Comparison of ENCODE assay signal across 8 cellular contexts in the genomic region with DNA sequence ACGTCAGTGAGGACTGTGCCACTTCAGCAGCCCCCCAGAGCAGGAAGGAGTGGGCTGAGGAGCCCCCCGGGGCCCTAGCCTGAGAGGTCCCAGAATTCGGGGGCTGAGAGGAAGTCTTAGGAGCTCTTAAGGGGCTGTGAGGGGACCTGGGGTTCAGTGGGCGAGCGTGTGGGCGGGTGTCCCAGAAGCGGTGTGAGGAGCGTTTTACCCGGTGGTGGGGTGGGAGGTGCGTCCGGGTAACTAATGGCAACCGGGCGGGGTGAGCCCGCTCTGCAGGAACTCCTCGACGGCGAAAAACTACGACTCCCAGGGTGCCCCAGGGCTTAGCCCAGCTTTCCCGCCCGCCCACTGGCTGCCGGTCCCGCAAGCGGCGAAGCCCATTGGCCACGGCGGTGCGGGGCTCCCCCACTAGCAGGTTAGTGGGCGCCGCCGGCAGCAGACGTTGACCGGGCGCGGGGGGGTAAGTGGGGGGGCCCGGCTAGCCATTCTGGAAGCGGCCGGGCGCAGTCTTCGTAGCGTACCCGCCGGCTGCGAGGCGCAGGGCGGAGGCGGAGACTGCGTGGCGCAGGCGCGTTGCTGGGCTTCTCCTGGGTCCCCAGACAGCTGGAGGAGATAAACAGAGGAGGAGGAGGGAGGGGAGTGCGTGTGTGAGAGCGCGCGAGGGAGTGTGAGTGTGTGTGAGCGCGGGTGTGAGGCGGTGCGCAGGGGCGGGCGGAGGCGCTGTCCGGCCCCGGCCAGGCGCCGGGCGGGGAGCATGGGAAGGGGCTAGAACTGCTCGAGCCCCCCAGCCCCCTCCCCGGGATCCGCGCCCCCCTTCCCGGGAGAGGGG. TPM values are rescaled to one million over a fixed set of nuclear protein-coding genes. Genes with fewer than 3 reads are reported as not detected.
DNase-seq lines count a peak whose midpoint lies in the region; ATAC-seq, FAIRE-seq and TF ChIP-seq lines count a peak whose summit lies in the region.

A gene with protein sequence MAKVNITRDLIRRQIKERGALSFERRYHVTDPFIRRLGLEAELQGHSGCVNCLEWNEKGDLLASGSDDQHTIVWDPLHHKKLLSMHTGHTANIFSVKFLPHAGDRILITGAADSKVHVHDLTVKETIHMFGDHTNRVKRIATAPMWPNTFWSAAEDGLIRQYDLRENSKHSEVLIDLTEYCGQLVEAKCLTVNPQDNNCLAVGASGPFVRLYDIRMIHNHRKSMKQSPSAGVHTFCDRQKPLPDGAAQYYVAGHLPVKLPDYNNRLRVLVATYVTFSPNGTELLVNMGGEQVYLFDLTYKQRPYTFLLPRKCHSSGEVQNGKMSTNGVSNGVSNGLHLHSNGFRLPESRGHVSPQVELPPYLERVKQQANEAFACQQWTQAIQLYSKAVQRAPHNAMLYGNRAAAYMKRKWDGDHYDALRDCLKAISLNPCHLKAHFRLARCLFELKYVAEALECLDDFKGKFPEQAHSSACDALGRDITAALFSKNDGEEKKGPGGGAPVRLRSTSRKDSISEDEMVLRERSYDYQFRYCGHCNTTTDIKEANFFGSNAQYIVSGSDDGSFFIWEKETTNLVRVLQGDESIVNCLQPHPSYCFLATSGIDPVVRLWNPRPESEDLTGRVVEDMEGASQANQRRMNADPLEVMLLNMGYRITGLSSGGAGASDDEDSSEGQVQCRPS (plus strand): TSS at position 579 of the 829 bp plus-strand sequence. CDS start 26,423 bp downstream, outside the sequence.

- peak within 1 kb of the TSS; percentile 93 for H4K5ac ChIP-seq in IMR-90 (ENCODE audit: low read depth, low read length)

- H3K4me3 ChIP-seq in IMR-90 (ENCODE audit: insufficient read depth, low read depth, low read length) (peak within 1 kb of the TSS; percentile 55), endothelial cell of umbilical vein (replicated peaks in 1 of 3; ENCODE audit: insufficient read depth in 1 of 3, low read depth in 1 of 3, low read length in 3 of 3) (peak within 1 kb of the TSS; percentile 61 to 87 (median 76))

- peak; percentile 99 for DNase-seq in DMS 273 (lab: John Stamatoyannopoulos, UW; ENCODE audit: unreplicated experiment)
- peak; percentile 95 for DNase-seq in IMR-90
- DNase-seq in OCI-M1 (lab: John Stamatoyannopoulos, UW): peak; percentile 98
- DNase-seq in activated T-cell treated with anti-CD3 and anti-CD28 coated beads for 24 hours (ENCODE audit: low read depth): peak; percentile 96
- DNase-seq in endothelial cell of umbilical vein (ENCODE audit: low read depth, low spot score): peak; percentile 98
- DNase-seq in middle frontal gyrus (ENCODE audit: extremely low spot score, low spot score): peak; percentile 97
- DNase-seq in stimulated activated CD8-positive, alpha-beta memory T cell treated with anti-CD3 and anti-CD28 coated beads, Interleukin-2, amount 100 ng/mL, for 48 hours (ENCODE audit: low read depth in 2 of 2): peak; percentile 95 to 97

- peak; percentile 88 for ATAC-seq in GM21528 (IDR thresholded peaks at IDR 0.05; ENCODE audit: low FRiP score, unreplicated experiment)
- peak; percentile 97 for ATAC-seq in IMR-90 (ENCODE audit: low read depth)

- H4K91ac ChIP-seq in IMR-90 (ENCODE audit: insufficient read depth, low read depth, low read length): 0 out of 2 replicates have a peak within 1 kb of the TSS, but pooled peaks have one; percentile 17

- TF ChIP-seq RAD21 in IMR-90 (IDR thresholded peaks at IDR 0.05; ENCODE audit: low read length): no peak

- dilution Hi-C loops in IMR-90 (cut with HindIII; ENCODE audit: low sequenced_read_pairs, unreplicated experiment) (no loop called here), endothelial cell of umbilical vein (cut with MboI; ENCODE audit: extremely low pct_ligation_motif_present, low sequenced_read_pairs) (loop anchor here (25.0 kb wide), 1 partner anchor 197 kb away; no protein-coding TSS in a partner anchor)

- intact Hi-C loops in IMR-90 (cut with micrococcal nuclease): no loop called here
- intact Hi-C loops in endothelial cell of umbilical vein (cut with micrococcal nuclease): loop anchor here (1.0 to 5.0 kb wide), 2 partner anchors 122 to 237 kb away; no protein-coding TSS in a partner anchor

- peaks cover 18 to 30% of the 10 kb centered on the region in 2 experiments for H3K79me1 ChIP-seq in IMR-90 (ENCODE audit: low read depth in 1 of 2, low read length in 2 of 2)

- H3K23ac ChIP-seq in IMR-90 (ENCODE audit: low read depth, low read length): 0 out of 2 replicates have a peak within 1 kb of the TSS, but pooled peaks have one; percentile 19

- H3K36me3 ChIP-seq in IMR-90 (ENCODE audit: control insufficient read depth, insufficient read depth, low read length): no peaks in the 10 kb centered on the region
- H3K36me3 ChIP-seq in endothelial cell of umbilical vein (ENCODE audit: control insufficient read depth in 2 of 2, extremely low read depth in 1 of 2, insufficient read depth in 2 of 2, low read length in 2 of 2): no peaks in the 10 kb centered on the region

- no peak within 1 kb of the TSS for H2BK15ac ChIP-seq in IMR-90 (ENCODE audit: low read depth, low read length)

- no peaks in the 10 kb centered on the region for H3K27me3 ChIP-seq in IMR-90 (ENCODE audit: control insufficient read depth, insufficient read depth, low read length)
- H3K27me3 ChIP-seq in endothelial cell of umbilical vein (ENCODE audit: control insufficient read depth in 2 of 2, insufficient read depth in 2 of 2, low read length in 2 of 2): no peaks in the 10 kb centered on the region

- H2BK5ac ChIP-seq in IMR-90 (ENCODE audit: low read depth, low read length, poor library complexity, severe bottlenecking): peak within 1 kb of the TSS; percentile 19

- peak within 1 kb of the TSS; percentile 31; the same call in 1 of the 2 replicates for H2BK120ac ChIP-seq in IMR-90 (ENCODE audit: low read depth, low read length)

- no peak within 1 kb of the TSS for H2AK5ac ChIP-seq in IMR-90 (ENCODE audit: low read depth, low read length)

- FAIRE-seq in endothelial cell of umbilical vein (lab: Jason Lieb, UNC): peak; percentile 93

- H3K9ac ChIP-seq in IMR-90 (ENCODE audit: low read depth, low read length) (peak within 1 kb of the TSS; percentile 44), endothelial cell of umbilical vein (replicated peaks; ENCODE audit: extremely low read depth, insufficient read depth, low read length) (peak within 1 kb of the TSS; percentile 48)

- peak within 1 kb of the TSS; percentile 98 for H2AFZ ChIP-seq in IMR-90 (replicated peaks; ENCODE audit: low read length, poor library complexity)
- peak within 1 kb of the TSS; percentile 92 for H2AFZ ChIP-seq in endothelial cell of umbilical vein (ENCODE audit: low read depth, low read length)

- no peaks in the 10 kb centered on the region for H3K9me3 ChIP-seq in IMR-90 (ENCODE audit: control insufficient read depth, insufficient read depth, low read length)
- H3K9me3 ChIP-seq in endothelial cell of umbilical vein (replicated peaks; ENCODE audit: control insufficient read depth, insufficient read depth, low read length): no peaks in the 10 kb centered on the region

- TF ChIP-seq CTCF in IMR-90 (conservative IDR thresholded peaks at IDR 0.05; ENCODE audit: low read depth, low read length) (no peak), endothelial cell of umbilical vein (IDR thresholded peaks at IDR 0.05; ENCODE audit: extremely low read depth in 1 of 2, insufficient read depth in 1 of 2, low read depth in 1 of 2, low read length in 2 of 2) (no peak)

- CTCF ChIA-PET in IMR-90 (lab: Yijun Ruan, JAX) (no interaction called here), endothelial cell of umbilical vein (lab: Charles Lee) (interaction anchor here (0.6 to 2.4 kb wide), 4 partner anchors 9 to 62 kb away, joined by 3 to 6 read pairs (median 3); no protein-coding TSS in a partner anchor)

- no peak within 1 kb of the TSS for H2BK20ac ChIP-seq in IMR-90 (ENCODE audit: low read depth, low read length)

- H3K4me1 ChIP-seq in IMR-90 (ENCODE audit: control insufficient read depth, insufficient read depth, low read length): peaks cover 4% of the 10 kb centered on the region; the same call in 1 of the 2 replicates
- H3K4me1 ChIP-seq in endothelial cell of umbilical vein (ENCODE audit: control insufficient read depth, extremely low read depth, insufficient read depth, low read length): peaks cover 12% of the 10 kb centered on the region

- H4K8ac ChIP-seq in IMR-90 (ENCODE audit: low read depth in 2 of 2, low read length in 2 of 2): peak within 1 kb of the TSS; percentile 94

- no peak within 1 kb of the TSS for H3K18ac ChIP-seq in IMR-90 (ENCODE audit: low read depth, low read length)

- H3K4ac ChIP-seq in IMR-90 (ENCODE audit: low read depth, low read length): peak within 1 kb of the TSS; percentile 39

- 2% methylated on average over 31 of the region's 71 CpGs; no CpG with 5 or more reads in 1 of the 2 experiments for WGBS in IMR-90 (ENCODE audit: extremely low coverage in 2 of 2, insufficient read length in 1 of 2), 2 experiments

- H3K79me2 ChIP-seq in endothelial cell of umbilical vein (ENCODE audit: control insufficient read depth, insufficient read depth, low read length): peaks cover 4% of the 10 kb centered on the region

- TF ChIP-seq POLR2A in IMR-90 (IDR thresholded peaks at IDR 0.05; ENCODE audit: low read depth, low read length): 0 out of 2 replicates have a peak, but pooled peaks have one; percentile 35
- TF ChIP-seq POLR2A in endothelial cell of umbilical vein (IDR thresholded peaks at IDR 0.05; ENCODE audit: low read depth, low read length): peak; percentile 28

- in situ Hi-C loops in IMR-90 (cut with MboI; ENCODE audit: low sequenced_read_pairs): no loop called here

- H3K14ac ChIP-seq in IMR-90 (replicated peaks; ENCODE audit: low read depth, low read length): peak within 1 kb of the TSS; percentile 55

- H3K27ac ChIP-seq in IMR-90 (ENCODE audit: insufficient read depth, low read length): no peak within 1 kb of the TSS; the same call in 1 of the 2 replicates
- no peak within 1 kb of the TSS for H3K27ac ChIP-seq in endothelial cell of umbilical vein (ENCODE audit: insufficient read depth, low read depth, low read length)

- peak within 1 kb of the TSS; percentile 63 for H2AK9ac ChIP-seq in IMR-90 (replicated peaks; ENCODE audit: low read depth, low read length, poor library complexity)

- POLR2A ChIA-PET in IMR-90 (lab: Charles Lee; ENCODE audit: unreplicated experiment) (no interaction called here), endothelial cell of umbilical vein (lab: Charles Lee) (interaction anchor here (0.6 to 1.5 kb wide), 2 partner anchors 122 to 326 kb away, joined by 4 read pairs; no protein-coding TSS in a partner anchor)

- no TSS peak for BruUV-seq in IMR-90 (replicated peaks; lab: Mats Ljungman, UMichigan)
- BruUV-seq in endothelial cell of umbilical vein (replicated peaks; lab: Mats Ljungman, UMichigan): no TSS peak

- peaks cover 10% of the 10 kb centered on the region; the same call in 1 of the 2 replicates for H3K9me1 ChIP-seq in IMR-90 (ENCODE audit: insufficient read depth, low read length)
- no peaks in the 10 kb centered on the region for H3K9me1 ChIP-seq in endothelial cell of umbilical vein (replicated peaks; ENCODE audit: control insufficient read depth, extremely low read depth, insufficient read depth, low read length)

- H3K4me2 ChIP-seq in IMR-90 (ENCODE audit: low read depth, low read length) (peak within 1 kb of the TSS; percentile 87), endothelial cell of umbilical vein (ENCODE audit: insufficient read depth, low read length) (peak within 1 kb of the TSS; percentile 83)

- no peak within 1 kb of the TSS for H3K56ac ChIP-seq in IMR-90 (ENCODE audit: extremely low read depth, insufficient read depth, low read length)

- H4K20me1 ChIP-seq in IMR-90 (ENCODE audit: insufficient read depth, low read length): peaks cover 4% of the 10 kb centered on the region; the same call in 1 of the 2 replicates
- no peaks in the 10 kb centered on the region for H4K20me1 ChIP-seq in endothelial cell of umbilical vein (replicated peaks; ENCODE audit: control insufficient read depth, extremely low read depth, insufficient read depth, low read length)

RNA-seq across cellular contexts. Expression of the gene that starts here (rescaled TPM):
- 9.9 and 10.0 TPM in 2 replicates for total RNA-seq in IMR-90 (2012; rRNA removed)
- polyA plus RNA-seq in IMR-90 (2012; rRNA removed): 15.2 and 16.4 TPM in 2 replicates
- polyA plus RNA-seq in IMR-90 (2012; cell fraction: cytosol; rRNA removed): 9.8 and 14.4 TPM in 2 replicates
- 16.0 and 18.5 TPM in 2 replicates for polyA plus RNA-seq in IMR-90 (2012; cell fraction: nucleus; rRNA removed; ENCODE audit: low replicate concordance)
- total RNA-seq in endothelial cell of umbilical vein: 27.3 and 27.6 TPM in 2 replicates
- polyA plus RNA-seq in endothelial cell of umbilical vein: 15.4 and 15.9 TPM in 2 replicates
- polyA plus RNA-seq in endothelial cell of umbilical vein (2011; cell fraction: cytosol; rRNA removed): 12.7 and 14.1 TPM in 2 replicates
- 18.3 and 19.5 TPM in 2 replicates for polyA plus RNA-seq in endothelial cell of umbilical vein (2011; cell fraction: nucleus; rRNA removed)
- 19.3 and 24.5 TPM in 2 replicates for polyA plus RNA-seq in endothelial cell of umbilical vein (2012)
- 25.7 and 26.4 TPM in 2 replicates for polyA minus RNA-seq in endothelial cell of umbilical vein
- polyA minus RNA-seq in endothelial cell of umbilical vein (2011; cell fraction: cytosol; rRNA and poly(A)+ RNA removed): 7.0 TPM
- 7.5 and 10.5 TPM in 2 replicates for polyA minus RNA-seq in endothelial cell of umbilical vein (2011; cell fraction: nucleus; rRNA and poly(A)+ RNA removed)
